ENCODE assay signal across 1 cellular context in the genomic region with DNA sequence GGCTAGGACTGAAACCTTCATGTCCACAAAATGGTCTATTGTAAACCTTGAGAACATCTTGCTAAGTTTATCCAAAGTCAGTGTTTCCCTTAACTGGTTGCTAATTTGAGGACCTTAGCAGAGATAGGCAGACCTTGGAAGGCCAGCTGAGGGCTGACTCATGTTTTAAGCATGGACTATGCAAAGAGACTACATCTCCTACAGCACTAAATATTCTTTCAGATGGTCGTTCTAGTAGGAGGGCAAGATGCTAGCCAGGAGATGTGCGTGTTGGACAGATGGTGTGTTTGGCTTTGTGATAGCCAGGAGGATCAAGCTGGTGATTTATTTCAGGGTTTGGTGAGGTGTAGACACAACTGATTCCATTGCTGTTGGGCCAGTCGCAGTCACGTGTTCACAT.
TF ChIP-seq lines count a peak whose summit lies in the region.

No MANE protein-coding gene starts in this region.

TF ChIP-seq in K562, 482 proteins besides CTCF, POLR2A, EP300 and RAD21 (continued from another document):
- TF ChIP-seq, protein P1, sequence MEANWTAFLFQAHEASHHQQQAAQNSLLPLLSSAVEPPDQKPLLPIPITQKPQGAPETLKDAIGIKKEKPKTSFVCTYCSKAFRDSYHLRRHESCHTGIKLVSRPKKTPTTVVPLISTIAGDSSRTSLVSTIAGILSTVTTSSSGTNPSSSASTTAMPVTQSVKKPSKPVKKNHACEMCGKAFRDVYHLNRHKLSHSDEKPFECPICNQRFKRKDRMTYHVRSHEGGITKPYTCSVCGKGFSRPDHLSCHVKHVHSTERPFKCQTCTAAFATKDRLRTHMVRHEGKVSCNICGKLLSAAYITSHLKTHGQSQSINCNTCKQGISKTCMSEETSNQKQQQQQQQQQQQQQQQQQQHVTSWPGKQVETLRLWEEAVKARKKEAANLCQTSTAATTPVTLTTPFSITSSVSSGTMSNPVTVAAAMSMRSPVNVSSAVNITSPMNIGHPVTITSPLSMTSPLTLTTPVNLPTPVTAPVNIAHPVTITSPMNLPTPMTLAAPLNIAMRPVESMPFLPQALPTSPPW (CRISPR knock-in tag; IDR thresholded peaks at IDR 0.05) = no peak
- TF ChIP-seq, protein P2, sequence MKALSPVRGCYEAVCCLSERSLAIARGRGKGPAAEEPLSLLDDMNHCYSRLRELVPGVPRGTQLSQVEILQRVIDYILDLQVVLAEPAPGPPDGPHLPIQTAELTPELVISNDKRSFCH (CRISPR knock-in tag; IDR thresholded peaks at IDR 0.05) = no peak
- TF ChIP-seq, protein P2 (tag; IDR thresholded peaks at IDR 0.05) = no peak
- TF ChIP-seq MYNN (IDR thresholded peaks at IDR 0.05) = no peak
- no peak for TF ChIP-seq MYNN (CRISPR knock-in tag; IDR thresholded peaks at IDR 0.05)
- no peak for TF ChIP-seq CUX1 (CRISPR knock-in tag; IDR thresholded peaks at IDR 0.05)
- no peak for TF ChIP-seq DNMT1 (IDR thresholded peaks at IDR 0.05)
- no peak for TF ChIP-seq THRAP3 (IDR thresholded peaks at IDR 0.05; ENCODE audit: borderline replicate concordance)
TF ChIP-seq in K562: peak in this region for 2.
